ENCODE assay signal across 18 cellular contexts in the genomic region with DNA sequence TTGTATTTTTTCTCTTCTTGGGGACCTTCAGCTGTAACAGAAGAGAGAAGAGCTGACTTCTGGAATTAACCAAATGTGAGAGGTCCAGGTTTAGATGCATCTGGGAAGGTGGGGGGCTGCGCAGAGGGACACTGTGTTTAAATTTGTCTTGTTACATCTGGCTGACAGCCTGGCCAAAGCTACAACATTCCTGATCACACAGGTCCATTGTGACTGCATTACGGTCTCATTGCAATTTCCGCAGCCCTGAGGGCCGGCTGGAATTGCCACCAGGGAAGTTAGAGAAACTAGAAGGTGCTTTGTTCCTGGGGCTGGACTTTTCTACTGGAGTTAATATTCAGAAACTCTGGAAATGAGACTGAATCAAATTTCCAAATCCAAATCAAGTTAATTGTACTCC. TPM values are rescaled to one million over a fixed set of nuclear protein-coding genes. Genes with fewer than 3 reads are reported as not detected.
DNase-seq lines count a peak whose midpoint lies in the region; TF ChIP-seq lines count a peak whose summit lies in the region.
"Had no signal": no experiment of that assay in that cellular context is flagged by ENCODE, and none has a peak within 500 bp of the region (broad histone marks: within the 10 kb centered on the region; RNA-seq: fewer than 3 reads in every experiment).

No MANE protein-coding gene starts in this region.

- H3K27me3 ChIP-seq in neural progenitor cell, result no peaks in the 10 kb centered on the region
- H3K27me3 ChIP-seq in suprapubic skin, result peaks cover 11% of the 10 kb centered on the region
- H3K27me3 ChIP-seq: BLaER1 had no signal

- 69% methylated on average over 4 of the region's 4 CpGs for WGBS in suprapubic skin

- no peak overlapping the region for H3K9ac ChIP-seq in neural progenitor cell
- H3K9ac ChIP-seq: BLaER1 had no signal

- no peak for TF ChIP-seq EP300 in suprapubic skin (IDR thresholded peaks at IDR 0.05)

- no peak overlapping the region for H3K27ac Mint-ChIP-seq in neural progenitor cell
- H3K27ac Mint-ChIP-seq: B cell; CD4-positive, CD25-positive, alpha-beta regulatory T cell; CD8-positive, alpha-beta T cell; GM23338; H9 had no signal

- peaks cover 4% of the 10 kb centered on the region for H3K4me1 Mint-ChIP-seq in neural progenitor cell

- H3K4me3 Mint-ChIP-seq in neural progenitor cell, result no peak overlapping the region
- H3K4me3 Mint-ChIP-seq: B cell; CD4-positive, CD25-positive, alpha-beta regulatory T cell; CD8-positive, alpha-beta T cell; GM23338; H9 had no signal

- H3K36me3 Mint-ChIP-seq in neural progenitor cell, result no peaks in the 10 kb centered on the region
- H3K36me3 Mint-ChIP-seq: CD4-positive, CD25-positive, alpha-beta regulatory T cell; CD8-positive, alpha-beta T cell had no signal

- no peak overlapping the region for H3K4me2 ChIP-seq in neural progenitor cell
- H3K4me2 ChIP-seq: BLaER1, GM23338 had no signal

- H4K20me1 ChIP-seq in neural progenitor cell (ENCODE audit: low read depth), result no peaks in the 10 kb centered on the region
- H4K20me1 ChIP-seq: BLaER1 had no signal

- H3K4me1 ChIP-seq in neural progenitor cell, result peaks cover 5% of the 10 kb centered on the region
- peaks cover under 1% of the 10 kb centered on the region for H3K4me1 ChIP-seq in suprapubic skin

- no peak for TF ChIP-seq CTCF in neural progenitor cell (IDR thresholded peaks at IDR 0.05)
- no peak for TF ChIP-seq CTCF in suprapubic skin (IDR thresholded peaks at IDR 0.05)

- H3K36me3 ChIP-seq in neural progenitor cell (no peaks in the 10 kb centered on the region), suprapubic skin (no peaks in the 10 kb centered on the region)
- H3K36me3 ChIP-seq: BLaER1 had no signal

- peak overlapping the region; percentile 36 for H2AFZ ChIP-seq in neural progenitor cell (replicated peaks)
- H2AFZ ChIP-seq: GM23338 had no signal

- peaks cover 2% of the 10 kb centered on the region for H3K9me3 Mint-ChIP-seq in neural progenitor cell
- H3K9me3 Mint-ChIP-seq: CD4-positive, CD25-positive, alpha-beta regulatory T cell; CD8-positive, alpha-beta T cell; GM23338; H9 had no signal

- no peaks in the 10 kb centered on the region for H3K79me2 ChIP-seq in neural progenitor cell (ENCODE audit: low read depth)

- H3K27ac ChIP-seq in neural progenitor cell (no peak overlapping the region), suprapubic skin (no peak overlapping the region)
- H3K27ac ChIP-seq: 22Rv1, BLaER1, C4-2B had no signal

- H3K4me3 ChIP-seq in neural progenitor cell, result no peak overlapping the region
- H3K4me3 ChIP-seq in suprapubic skin, result no peak overlapping the region
- H3K4me3 ChIP-seq: BLaER1, GM23338 had no signal

- H3K9me3 ChIP-seq in neural progenitor cell (ENCODE audit: low read depth) (no peaks in the 10 kb centered on the region), suprapubic skin (no peaks in the 10 kb centered on the region)
- H3K9me3 ChIP-seq: BLaER1, Caco-2 had no signal

- H3F3A ChIP-seq in neural progenitor cell (ENCODE audit: low read depth), result no peaks in the 10 kb centered on the region

- peaks cover 5% of the 10 kb centered on the region for H3K27me3 Mint-ChIP-seq in neural progenitor cell (ENCODE audit: insufficient read depth, low read depth)

- DNase-seq in ELF-1 (ENCODE audit: low read depth, low spot score) (peak; percentile 44), astrocyte of the hippocampus (ENCODE audit: low read depth, low spot score) (peak; percentile 28), neural progenitor cell (ENCODE audit: low spot score) (peak; percentile 50), suprapubic skin (ENCODE audit: low spot score in 2 of 2) (no peak), activated gamma-delta T cell (lab: John Stamatoyannopoulos, UW) (no peak)
- no peak for DNase-seq in activated CD4-positive, CD25-positive, alpha-beta regulatory T cell (lab: John Stamatoyannopoulos, UW)
- DNase-seq: Caco-2; CD4-positive, CD25-positive, alpha-beta regulatory T cell; CD8-positive, alpha-beta T cell; DMS153; EL; GF-D8; H9 had no signal

- TF ChIP-seq POLR2A in suprapubic skin (IDR thresholded peaks at IDR 0.05), result no peak

RNA-seq across cellular contexts. Expression of a gene that starts 37.9 kb away (rescaled TPM):
- 4.0 and 7.2 TPM in 2 replicates for total RNA-seq in neural progenitor cell (ENCODE audit: low replicate concordance)
- under 1 TPM; 0.64 to 0.99 (median 0.90) TPM for total RNA-seq in suprapubic skin

RNA-seq across cellular contexts. Expression of a gene that starts 39.1 kb away (rescaled TPM):
- total RNA-seq in neural progenitor cell (ENCODE audit: low replicate concordance), result 8.7 and 14.5 TPM in 2 replicates
- total RNA-seq in suprapubic skin, result 10 to 100 TPM in 1 of 4 donors, 1 to 10 TPM in 3; 4.3 to 11.7 (median 6.4) TPM

Comparison
In these comparisons a context has a peak if more than half of its experiments do, and no peak if none do; other contexts are left out.
1. DNase-seq: peak in ELF-1 (single experiment), astrocyte of the hippocampus (single experiment) and neural progenitor cell (single experiment); none in suprapubic skin (0 of 2), activated gamma-delta T cell (single experiment) and activated CD4-positive, CD25-positive, alpha-beta regulatory T cell (0 of 4).